In genomic region chr10:73413528-73414229, GRCh38 we compare ENCODE assay signal across 8 cellular contexts. TPM values are rescaled to one million over a fixed set of nuclear protein-coding genes. Genes with fewer than 3 reads are reported as not detected.
A peak's percentile ranks its signal among the peaks of the same experiment; 100 is the strongest.
DNase-seq lines count a peak whose midpoint lies in the region; ATAC-seq and TF ChIP-seq lines count a peak whose summit lies in the region.

ANXA7 (minus strand) TSS chr10:73414058; CDS start chr10:73400856, 13,202 bp downstream.

- no peaks in the 10 kb centered on the region for H3K9me3 ChIP-seq in RWPE2 (ENCODE audit: severe bottlenecking)

- no peaks in the 10 kb centered on the region for H3K27me3 ChIP-seq in GM23338 (ENCODE audit: insufficient read depth)
- H3K27me3 ChIP-seq in RWPE2 (ENCODE audit: insufficient read depth, poor library complexity, severe bottlenecking) = no peaks in the 10 kb centered on the region

- H3K4me1 ChIP-seq in GM23338 (ENCODE audit: insufficient read depth) (peaks cover 13% of the 10 kb centered on the region), RWPE2 (ENCODE audit: insufficient read depth, poor library complexity, severe bottlenecking) (peaks cover 6% of the 10 kb centered on the region)

- H3F3A ChIP-seq in GM23338 (replicated peaks; ENCODE audit: low read depth) = 0 out of 2 replicates have a peak, but pooled peaks cover 5% of the 10 kb centered on the region

- H3K27me3 Mint-ChIP-seq in GM23338 (ENCODE audit: insufficient read depth, low read depth, poor library complexity) = peaks cover 5% of the 10 kb centered on the region
- no peaks in the 10 kb centered on the region for H3K27me3 Mint-ChIP-seq in activated T-helper 2 cell treated with anti-CD3 and anti-CD28 coated beads, Interferon-gamma antibody, Interleukin-2, Interleukin-4, amounts not matched to agents 10 μg/mL and 5 μg/mL and 100 μg/mL, durations not matched to agents 14 hours and 24 hours and 36 hours (ENCODE audit: low read depth)
- H3K27me3 Mint-ChIP-seq in natural killer cell treated with Interleukin-12 subunit alpha and Interleukin-12 subunit beta and Interleukin-15 and Interleukin-18, amount 100 ng/mL, for 72 hours = no peaks in the 10 kb centered on the region

- ATAC-seq in GM23338 (peak; percentile 92), RWPE2 (ENCODE audit: low read depth) (peak; percentile 93)
- peak; percentile 98 to 99 for ATAC-seq in natural killer cell treated with Interleukin-12 subunit alpha and Interleukin-12 subunit beta and Interleukin-15 and Interleukin-18, amount 100 ng/mL, for 72 hours

- peaks cover 3% of the 10 kb centered on the region; the same call in 1 of the 2 replicates for H3K9me2 ChIP-seq in GM23338 (ENCODE audit: insufficient read depth)

- H3K27ac Mint-ChIP-seq in GM23338 = peak within 1 kb of the TSS; percentile 95
- H3K27ac Mint-ChIP-seq in activated T-helper 2 cell treated with anti-CD3 and anti-CD28 coated beads, Interferon-gamma antibody, Interleukin-2, Interleukin-4, amounts not matched to agents 10 μg/mL and 5 μg/mL and 100 μg/mL, durations not matched to agents 14 hours and 24 hours and 36 hours = peak within 1 kb of the TSS; percentile 94
- peak within 1 kb of the TSS; percentile 90 to 97 for H3K27ac Mint-ChIP-seq in natural killer cell treated with Interleukin-12 subunit alpha and Interleukin-12 subunit beta and Interleukin-15 and Interleukin-18, amount 100 ng/mL, for 72 hours

- H3K27ac ChIP-seq in GM23338 (ENCODE audit: low read depth) = peak within 1 kb of the TSS; percentile 95
- H3K27ac ChIP-seq in RWPE2 (ENCODE audit: poor library complexity, severe bottlenecking) = peak within 1 kb of the TSS; percentile 86

- H3K36me3 Mint-ChIP-seq in GM23338 (ENCODE audit: low read depth) = peaks cover 7% of the 10 kb centered on the region; the same call in 2 of the 3 replicates
- peaks cover 29% of the 10 kb centered on the region for H3K36me3 Mint-ChIP-seq in activated T-helper 2 cell treated with anti-CD3 and anti-CD28 coated beads, Interferon-gamma antibody, Interleukin-2, Interleukin-4, amounts not matched to agents 10 μg/mL and 5 μg/mL and 100 μg/mL, durations not matched to agents 14 hours and 24 hours and 36 hours (ENCODE audit: low read depth)
- peaks cover 7% of the 10 kb centered on the region for H3K36me3 Mint-ChIP-seq in natural killer cell treated with Interleukin-12 subunit alpha and Interleukin-12 subunit beta and Interleukin-15 and Interleukin-18, amount 100 ng/mL, for 72 hours

- H3K9me3 Mint-ChIP-seq in GM23338 = no peaks in the 10 kb centered on the region
- H3K9me3 Mint-ChIP-seq in activated T-helper 2 cell treated with anti-CD3 and anti-CD28 coated beads, Interferon-gamma antibody, Interleukin-2, Interleukin-4, amounts not matched to agents 10 μg/mL and 5 μg/mL and 100 μg/mL, durations not matched to agents 14 hours and 24 hours and 36 hours = no peaks in the 10 kb centered on the region
- no peaks in the 10 kb centered on the region for H3K9me3 Mint-ChIP-seq in natural killer cell treated with Interleukin-12 subunit alpha and Interleukin-12 subunit beta and Interleukin-15 and Interleukin-18, amount 100 ng/mL, for 72 hours

- H3K4me1 Mint-ChIP-seq in GM23338 = peaks cover 24% of the 10 kb centered on the region
- peaks cover 43% of the 10 kb centered on the region for H3K4me1 Mint-ChIP-seq in activated T-helper 2 cell treated with anti-CD3 and anti-CD28 coated beads, Interferon-gamma antibody, Interleukin-2, Interleukin-4, amounts not matched to agents 10 μg/mL and 5 μg/mL and 100 μg/mL, durations not matched to agents 14 hours and 24 hours and 36 hours (ENCODE audit: low read depth)
- H3K4me1 Mint-ChIP-seq in natural killer cell treated with Interleukin-12 subunit alpha and Interleukin-12 subunit beta and Interleukin-15 and Interleukin-18, amount 100 ng/mL, for 72 hours (ENCODE audit: low read depth in 2 of 2) = peaks cover 37 to 45% of the 10 kb centered on the region in 2 donors

- no peaks in the 10 kb centered on the region for H3K36me3 ChIP-seq in GM23338 (ENCODE audit: insufficient read depth)
- no peaks in the 10 kb centered on the region for H3K36me3 ChIP-seq in RWPE2 (ENCODE audit: low read depth)

- intact Hi-C loops in activated T-helper 2 cell treated with anti-CD3 and anti-CD28 coated beads, Interferon-gamma antibody, Interleukin-2, Interleukin-4, amounts not matched to agents 10 μg/mL and 5 μg/mL and 100 μg/mL, durations not matched to agents 14 hours and 24 hours and 36 hours (cut with micrococcal nuclease) = loop anchor here (1.0 to 5.0 kb wide), 5 partner anchors 55 to 214 kb away; partner anchors contain the start of gene CFAP70

- no peaks in the 10 kb centered on the region for H4K20me1 ChIP-seq in GM23338 (replicated peaks; ENCODE audit: insufficient read depth)

- H3K4me3 Mint-ChIP-seq in GM23338 = peak within 1 kb of the TSS; percentile 93
- H3K4me3 Mint-ChIP-seq in activated T-helper 2 cell treated with anti-CD3 and anti-CD28 coated beads, Interferon-gamma antibody, Interleukin-2, Interleukin-4, amounts not matched to agents 10 μg/mL and 5 μg/mL and 100 μg/mL, durations not matched to agents 14 hours and 24 hours and 36 hours (ENCODE audit: low read depth) = peak within 1 kb of the TSS; percentile 98
- H3K4me3 Mint-ChIP-seq in natural killer cell treated with Interleukin-12 subunit alpha and Interleukin-12 subunit beta and Interleukin-15 and Interleukin-18, amount 100 ng/mL, for 72 hours = peak within 1 kb of the TSS; percentile 98

- peak within 1 kb of the TSS; percentile 94 for H3K4me3 ChIP-seq in GM23338
- peak within 1 kb of the TSS; percentile 98 for H3K4me3 ChIP-seq in RWPE2 (ENCODE audit: severe bottlenecking)

- H3K4me2 ChIP-seq in GM23338 = peak within 1 kb of the TSS; percentile 86

- TF ChIP-seq CTCF in GM23338 (conservative IDR thresholded peaks at IDR 0.05; ENCODE audit: low read depth in 2 of 2) (peak in 1 of 2 experiments; percentile 15; a peak in 1 of 4 replicates), RWPE2 (IDR thresholded peaks at IDR 0.05; ENCODE audit: poor library complexity, severe bottlenecking) (no peak)

- DNase-seq in ELR (ENCODE audit: low read depth) (peak; percentile 89), GM23338 (ENCODE audit: low spot score) (peak; percentile 96), LHCN-M2 (ENCODE audit: low read depth) (peak; percentile 80), RWPE2 (ENCODE audit: low spot score) (peak; percentile 92), fibroblast of peridontal ligament (ENCODE audit: extremely low read depth) (peak; percentile 66)
- peak; percentile 87 for DNase-seq in activated T-helper 2 cell treated with anti-CD3 and anti-CD28 coated beads, Interferon-gamma antibody, Interleukin-2, Interleukin-4, amounts not matched to agents 10 μg/mL and 5 μg/mL and 100 μg/mL, durations not matched to agents 14 hours and 24 hours and 36 hours (ENCODE audit: low spot score)
- peak; percentile 92 for DNase-seq in natural killer cell treated with Interleukin-12 subunit alpha and Interleukin-12 subunit beta and Interleukin-15 and Interleukin-18, amount 100 ng/mL, for 72 hours (ENCODE audit: low spot score)
- DNase-seq in stimulated activated naive CD4-positive, alpha-beta T cell treated with Interleukin-2 at 50 U/mL for 16 hours (lab: John Stamatoyannopoulos, UW) = peak; percentile 93

- H2AFZ ChIP-seq in GM23338 = peak within 1 kb of the TSS; percentile 97

- H3K79me2 ChIP-seq in GM23338 (replicated peaks; ENCODE audit: insufficient read depth) = peaks cover 47% of the 10 kb centered on the region

TF ChIP-seq in GM23338, 12 proteins besides CTCF, POLR2A, EP300 and RAD21 (continues in another document):
- TF ChIP-seq ZNF114 (CRISPR knock-in tag; IDR thresholded peaks at IDR 0.05) (no peak), STAT1 (IDR thresholded peaks at IDR 0.05; ENCODE audit: unreplicated experiment) (no peak), EZH2phosphoT487 (IDR thresholded peaks at IDR 0.05; ENCODE audit: unreplicated experiment) (no peak), POLR2AphosphoS5 (IDR thresholded peaks at IDR 0.05; ENCODE audit: low read depth) (peak; percentile 97)

RNA-seq across cellular contexts. Expression of gene ANXA7, which starts in this region (rescaled TPM):
- 63.7 and 71.4 TPM in 2 replicates for total RNA-seq in GM23338 (2014; rRNA removed; shearing (Covaris generic))
- polyA plus RNA-seq in GM23338 (2016; fragmentation: Nextera tagmentation; extraction: Ambion mirVana) = 77.6 and 80.1 TPM in 2 replicates
- total RNA-seq in LHCN-M2 (2014; rRNA removed) = 155 and 159 TPM in 2 replicates
- polyA plus RNA-seq in LHCN-M2 (2012) = 94.0 TPM
- 173 and 174 TPM in 2 replicates for total RNA-seq in activated T-helper 2 cell treated with anti-CD3 and anti-CD28 coated beads, Interferon-gamma antibody, Interleukin-2, Interleukin-4, amounts not matched to agents 10 μg/mL and 5 μg/mL and 100 μg/mL, durations not matched to agents 14 hours and 24 hours and 36 hours
- total RNA-seq in natural killer cell treated with Interleukin-12 subunit alpha and Interleukin-12 subunit beta and Interleukin-15 and Interleukin-18, amount 100 ng/mL, for 72 hours = 100 to 1,000 TPM; 104 to 123 TPM

Comparison
In these comparisons a context has a peak if more than half of its experiments do, and no peak if none do; other contexts are left out.
1. Peak in every context shown above with its lines: DNase-seq, ATAC-seq, H3K4me3 ChIP-seq and H3K27ac ChIP-seq.